Comparison of ENCODE assay signal across 1 cellular context in genomic region chr20:17824676-17825224, GRCh38.
TF ChIP-seq lines count a peak whose summit lies in the region.

No MANE protein-coding gene starts in this region.

TF ChIP-seq in IMR-90, 13 proteins besides CTCF, POLR2A, EP300 and RAD21 (continued from another document):
- TF ChIP-seq BHLHE40 (IDR thresholded peaks at IDR 0.05; ENCODE audit: low read depth, low read length): no peak
- TF ChIP-seq MXI1 (IDR thresholded peaks at IDR 0.05; ENCODE audit: borderline replicate concordance, low read depth, low read length): no peak
- no peak for TF ChIP-seq MAZ (IDR thresholded peaks at IDR 0.05; ENCODE audit: borderline replicate concordance, low read depth, low read length)
- no peak for TF ChIP-seq MAFK (IDR thresholded peaks at IDR 0.05; ENCODE audit: low read depth, low read length)
- TF ChIP-seq SMC3 (IDR thresholded peaks at IDR 0.05; ENCODE audit: low read depth, low read length): no peak
- TF ChIP-seq NFE2L2 (IDR thresholded peaks at IDR 0.05; ENCODE audit: low read depth, low read length): no peak
